Comparison of ENCODE assay signal across 1 cellular context in the genomic region with DNA sequence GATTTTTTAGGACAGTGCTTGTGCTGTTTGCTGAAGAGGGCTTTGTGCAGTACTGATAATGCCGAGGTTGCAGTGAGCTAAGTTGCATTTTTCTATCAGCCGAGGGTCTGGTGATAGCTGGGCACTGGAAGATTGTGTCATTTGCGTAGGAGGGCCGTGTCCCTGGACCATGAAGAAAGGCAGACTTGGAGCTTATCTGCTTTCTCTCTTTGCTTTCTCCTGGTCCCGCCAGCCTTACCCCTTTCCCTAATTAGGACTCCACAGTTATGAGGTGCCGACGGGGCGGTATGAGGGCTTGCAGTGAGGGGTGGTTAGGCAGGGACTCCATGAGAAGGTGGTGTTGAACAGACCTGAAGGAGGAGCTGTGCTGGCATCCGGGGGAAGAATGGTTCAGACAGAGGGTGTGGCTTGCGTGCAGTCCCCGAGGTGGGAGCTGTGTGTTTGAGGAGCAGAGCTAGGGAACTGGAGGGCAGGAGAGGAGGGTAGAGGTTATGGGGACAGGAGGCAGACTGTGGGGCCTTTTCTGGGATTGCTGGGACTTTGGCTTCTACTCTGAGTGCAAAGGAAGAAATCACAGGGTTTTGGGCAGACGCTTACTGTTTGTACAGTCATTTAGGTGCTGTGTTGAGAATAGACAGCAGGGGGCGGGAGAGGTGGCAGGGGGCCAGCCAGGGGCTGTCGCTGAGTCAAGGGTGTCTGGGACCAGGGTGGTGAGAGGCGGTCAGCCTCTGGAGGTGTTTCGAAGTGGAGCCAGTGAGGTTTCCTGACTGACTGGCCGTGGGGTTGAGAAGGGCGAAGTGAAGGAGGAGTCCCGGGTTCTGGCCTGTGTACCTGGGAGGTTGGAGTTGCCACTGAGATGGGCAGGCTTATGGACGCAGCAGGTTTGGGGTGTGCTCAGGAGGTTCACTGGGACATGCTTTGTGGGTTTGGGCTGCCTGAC.
TF ChIP-seq lines count a peak whose summit lies in the region.

No MANE protein-coding gene starts in this region.

TF ChIP-seq in endothelial cell of umbilical vein, 7 proteins besides CTCF, POLR2A, EP300 and RAD21 (continued from another document):
- TF ChIP-seq, protein P1, sequence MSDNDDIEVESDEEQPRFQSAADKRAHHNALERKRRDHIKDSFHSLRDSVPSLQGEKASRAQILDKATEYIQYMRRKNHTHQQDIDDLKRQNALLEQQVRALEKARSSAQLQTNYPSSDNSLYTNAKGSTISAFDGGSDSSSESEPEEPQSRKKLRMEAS (IDR thresholded peaks at IDR 0.05; ENCODE audit: insufficient read depth, insufficient read length) = no peak
